17 cellular contexts compared by ENCODE assay signal in the genomic region with DNA sequence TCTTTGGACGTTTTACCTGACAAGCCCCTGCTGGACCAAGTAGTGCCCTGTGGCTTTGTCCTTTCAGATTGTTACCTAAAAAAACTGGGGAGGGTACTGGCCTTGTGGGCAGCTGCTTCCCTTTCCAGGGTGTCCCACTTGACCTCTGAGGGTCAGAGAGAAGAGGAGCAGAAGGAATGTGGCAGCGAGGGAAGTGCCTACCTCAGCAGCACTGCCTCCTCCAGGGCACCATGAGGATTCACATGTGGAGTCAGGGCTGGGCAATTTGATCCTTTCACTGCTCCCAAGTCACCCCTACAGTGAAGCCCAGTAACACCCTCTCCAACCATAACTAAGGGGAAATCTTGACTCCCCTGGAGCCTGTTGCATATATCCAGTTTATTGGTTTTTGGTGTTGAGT.
DNase-seq lines count a peak whose midpoint lies in the region; ATAC-seq and TF ChIP-seq lines count a peak whose summit lies in the region.
"Had no signal": no experiment of that assay in that cellular context is flagged by ENCODE, and none has a peak within 500 bp of the region (broad histone marks: within the 10 kb centered on the region; RNA-seq: fewer than 3 reads in every experiment).

No MANE protein-coding gene starts in this region.

- no peaks in the 10 kb centered on the region for H3K27me3 Mint-ChIP-seq in T-helper 17 cell
- H3K27me3 Mint-ChIP-seq: activated CD4-positive, alpha-beta T cell treated with anti-CD3 and anti-CD28 coated beads, Interleukin-2, amount 10 ng/mL, durations not matched to agents 7 days and 5 days; effector memory CD8-positive, alpha-beta T cell had no signal

- no peak for TF ChIP-seq EP300 in transverse colon (IDR thresholded peaks at IDR 0.05; ENCODE audit: low read depth)

- DNase-seq in cardiac muscle cell (ENCODE audit: low read depth in 1 of 2, low spot score in 1 of 2) (peak in 1 of 2 donors; percentile 24), left ventricle myocardium superior (no peak), T-helper 17 cell (no peak), iPS DF 4.7 (ENCODE audit: extremely low read depth, low spot score) (peak; percentile 66), upper lobe of right lung (no peak), UCSD-AML1 (lab: John Stamatoyannopoulos, UW; ENCODE audit: unreplicated experiment) (no peak), transverse colon (no peak), RPMI8226 (no peak)
- DNase-seq: activated CD4-positive, alpha-beta T cell treated with anti-CD3 and anti-CD28 coated beads, Interleukin-2, amount 10 ng/mL, durations not matched to agents 7 days and 5 days; DMS79 treated with DMSO at 0.1 percent for 48 hours; effector memory CD8-positive, alpha-beta T cell; NCI-H187; pancreas; T-helper 1 cell had no signal

- H3K36me3 Mint-ChIP-seq in T-helper 17 cell (ENCODE audit: low read depth): peaks cover 10% of the 10 kb centered on the region

- no peak overlapping the region for H3K4me3 Mint-ChIP-seq in T-helper 17 cell
- H3K4me3 Mint-ChIP-seq: activated CD4-positive, alpha-beta T cell treated with anti-CD3 and anti-CD28 coated beads, Interleukin-2, amount 10 ng/mL, durations not matched to agents 7 days and 5 days; activated T-helper 1 cell treated with anti-CD3 and anti-CD28 coated beads, Interleukin-12 subunit alpha, Interleukin-12 subunit beta, Interleukin-2, Interleukin-4 antibody, amounts not matched to agents 30 ng/mL and 10 ng/mL and 1 ng/mL, durations not matched to agents 14 hours and 24 hours and 36 hours; effector memory CD8-positive, alpha-beta T cell had no signal

- intact Hi-C loops in left ventricle myocardium superior (cut with micrococcal nuclease): no loop called here
- intact Hi-C loops in upper lobe of right lung (cut with DNase I): no loop called here
- intact Hi-C loops in transverse colon (cut with DNase I; ENCODE audit: low total_unique reads): loop anchor here (5.0 kb wide), 1 partner anchor 866 kb away; no protein-coding TSS in a partner anchor

- H3K4me3 ChIP-seq in cardiac muscle cell (no peak overlapping the region), upper lobe of right lung (no peak overlapping the region), transverse colon (no peak overlapping the region)
- H3K4me3 ChIP-seq: ascending aorta, lung, pancreas had no signal

- TF ChIP-seq CTCF in cardiac muscle cell (IDR thresholded peaks at IDR 0.05; ENCODE audit: low read depth, low read length) (no peak), upper lobe of right lung (IDR thresholded peaks at IDR 0.05) (no peak), transverse colon (IDR thresholded peaks at IDR 0.05) (no peak)

- H3K27ac ChIP-seq in cardiac muscle cell (peak overlapping the region; percentile 26), upper lobe of right lung (no peak overlapping the region), transverse colon (no peak overlapping the region)
- H3K27ac ChIP-seq: ascending aorta, pancreas had no signal

- H3K9me3 ChIP-seq in cardiac muscle cell (ENCODE audit: low read depth): no peaks in the 10 kb centered on the region
- H3K9me3 ChIP-seq in T-helper 17 cell (ENCODE audit: control insufficient read depth, low read length, poor library complexity, severe bottlenecking): no peaks in the 10 kb centered on the region
- H3K9me3 ChIP-seq in upper lobe of right lung: no peaks in the 10 kb centered on the region
- H3K9me3 ChIP-seq in transverse colon: no peaks in the 10 kb centered on the region
- H3K9me3 ChIP-seq: ascending aorta, pancreas had no signal

- H3K4me1 ChIP-seq in cardiac muscle cell (ENCODE audit: low read depth): peaks cover 4% of the 10 kb centered on the region
- H3K4me1 ChIP-seq in upper lobe of right lung: peaks cover 4% of the 10 kb centered on the region
- no peaks in the 10 kb centered on the region for H3K4me1 ChIP-seq in transverse colon
- H3K4me1 ChIP-seq: ascending aorta, pancreas had no signal

- ATAC-seq in left ventricle myocardium superior (no peak), T-helper 17 cell (no peak), upper lobe of right lung (peak; percentile 29)
- ATAC-seq: effector memory CD8-positive, alpha-beta T cell had no signal

- H3K27me3 ChIP-seq in cardiac muscle cell: no peaks in the 10 kb centered on the region
- no peaks in the 10 kb centered on the region for H3K27me3 ChIP-seq in upper lobe of right lung
- H3K27me3 ChIP-seq in transverse colon: no peaks in the 10 kb centered on the region
- H3K27me3 ChIP-seq: ascending aorta, pancreas had no signal

- H3K27ac Mint-ChIP-seq in T-helper 17 cell: peak overlapping the region; percentile 66
- H3K27ac Mint-ChIP-seq: activated CD4-positive, alpha-beta T cell treated with anti-CD3 and anti-CD28 coated beads, Interleukin-2, amount 10 ng/mL, durations not matched to agents 7 days and 5 days; activated T-helper 1 cell treated with anti-CD3 and anti-CD28 coated beads, Interleukin-12 subunit alpha, Interleukin-12 subunit beta, Interleukin-2, Interleukin-4 antibody, amounts not matched to agents 30 ng/mL and 10 ng/mL and 1 ng/mL, durations not matched to agents 14 hours and 24 hours and 36 hours; effector memory CD8-positive, alpha-beta T cell had no signal

- H3K36me3 ChIP-seq in cardiac muscle cell (peaks cover 19% of the 10 kb centered on the region), upper lobe of right lung (peaks cover 18% of the 10 kb centered on the region), transverse colon (peaks cover 0 to 21% (median 0%) of the 10 kb centered on the region in 4 donors)

- in situ Hi-C loops in transverse colon (cut with MboI; ENCODE audit: low pct_ligation_motif_present in 1 of 4, low pct_unique_long_range_greater_than_20kb in 1 of 4, low sequenced_read_pairs in 3 of 4): no loop called here

- TF ChIP-seq POLR2A in transverse colon (IDR thresholded peaks at IDR 0.05): no peak

- peaks cover 24% of the 10 kb centered on the region for H3K4me1 Mint-ChIP-seq in T-helper 17 cell

- WGBS in transverse colon (ENCODE audit: low coverage in 1 of 2), 2 donors: 50 to 52% methylated on average over 1 to 2 of the region's 2 CpGs
